Comparison of ENCODE assay signal across 8 cellular contexts in the genomic region with DNA sequence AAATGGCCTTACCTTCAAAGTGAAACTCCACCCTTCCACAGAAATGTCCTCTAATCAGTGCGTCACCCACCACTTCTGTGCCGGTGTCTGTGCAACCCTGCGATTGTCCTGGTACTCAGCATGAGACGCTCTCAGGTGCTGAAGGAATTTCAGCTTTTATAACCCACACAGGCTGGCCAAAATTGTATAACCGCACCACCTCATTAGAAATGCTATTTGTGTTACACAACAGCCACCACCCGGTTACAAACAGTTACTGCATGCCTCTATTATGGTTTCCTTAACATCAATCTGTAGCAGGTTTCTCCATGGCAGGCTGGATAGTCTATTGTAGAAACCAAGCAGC. TPM values are rescaled to one million over a fixed set of nuclear protein-coding genes. Genes with fewer than 3 reads are reported as not detected.
A peak's percentile ranks its signal among the peaks of the same experiment; 100 is the strongest.
DNase-seq lines count a peak whose midpoint lies in the region; ATAC-seq and TF ChIP-seq lines count a peak whose summit lies in the region.

No MANE protein-coding gene starts in this region.

- no peaks in the 10 kb centered on the region for H3K9me3 ChIP-seq in mucosa of descending colon

- TF ChIP-seq CTCF in natural killer cell (IDR thresholded peaks at IDR 0.05) (no peak), mucosa of descending colon (IDR thresholded peaks at IDR 0.05) (peak; percentile 30)

- intact Hi-C loops in natural killer cell (cut with micrococcal nuclease) (loop anchor here (10.0 kb wide), 1 partner anchor 345 kb away; no protein-coding TSS in a partner anchor), mucosa of descending colon (cut with DNase I, micrococcal nuclease) (no loop called here)

- no peaks in the 10 kb centered on the region for H3K27me3 Mint-ChIP-seq in natural killer cell (ENCODE audit: low read depth in 2 of 2)
- no peaks in the 10 kb centered on the region for H3K27me3 Mint-ChIP-seq in natural killer cell treated with Interleukin-12 subunit alpha and Interleukin-12 subunit beta and Interleukin-15 and Interleukin-18, amount 100 ng/mL, for 72 hours
- no peaks in the 10 kb centered on the region for H3K27me3 Mint-ChIP-seq in T-helper 1 cell treated with Interleukin-12 subunit alpha and Interleukin-12 subunit beta and Interleukin-4 antibody, amounts not matched to agents 30 μg/mL and 1 μg/mL, for 36 hours (ENCODE audit: low read depth)

- peak; percentile 55 to 66 (median 59) for ATAC-seq in natural killer cell
- ATAC-seq in natural killer cell treated with Interleukin-12 subunit alpha and Interleukin-12 subunit beta and Interleukin-15 and Interleukin-18, amount 100 ng/mL, for 72 hours = no peak
- peak; percentile 57 for ATAC-seq in HG02973 (IDR thresholded peaks at IDR 0.05; ENCODE audit: unreplicated experiment)
- peak; percentile 84 for ATAC-seq in mucosa of descending colon

- H3K36me3 ChIP-seq in mucosa of descending colon (ENCODE audit: low read depth) = no peaks in the 10 kb centered on the region

- H3K9me3 Mint-ChIP-seq in natural killer cell = no peaks in the 10 kb centered on the region
- no peaks in the 10 kb centered on the region for H3K9me3 Mint-ChIP-seq in natural killer cell treated with Interleukin-12 subunit alpha and Interleukin-12 subunit beta and Interleukin-15 and Interleukin-18, amount 100 ng/mL, for 72 hours
- peaks cover 5% of the 10 kb centered on the region for H3K9me3 Mint-ChIP-seq in T-helper 1 cell treated with Interleukin-12 subunit alpha and Interleukin-12 subunit beta and Interleukin-4 antibody, amounts not matched to agents 30 μg/mL and 1 μg/mL, for 36 hours

- DNase-seq in natural killer cell (no peak), mucosa of descending colon (peak in 1 of 3 donors; percentile 53), NCI-H1417 treated with DMSO at 0.1 percent for 48 hours (lab: John Stamatoyannopoulos, UW) (no peak)
- DNase-seq in natural killer cell treated with Interleukin-12 subunit alpha and Interleukin-12 subunit beta and Interleukin-15 and Interleukin-18, amount 100 ng/mL, for 72 hours (ENCODE audit: low spot score) = no peak
- peak; percentile 14 for DNase-seq in effector CD4-positive, alpha-beta T cell
- DNase-seq in activated CD8-positive, alpha-beta memory T cell treated with anti-CD3 and anti-CD28 coated beads, Interleukin-2, amount 50 U/mL, for 4 hours = no peak

- no peak overlapping the region for H3K4me3 Mint-ChIP-seq in natural killer cell
- no peak overlapping the region for H3K4me3 Mint-ChIP-seq in natural killer cell treated with Interleukin-12 subunit alpha and Interleukin-12 subunit beta and Interleukin-15 and Interleukin-18, amount 100 ng/mL, for 72 hours
- peak overlapping the region; percentile 3 for H3K4me3 Mint-ChIP-seq in T-helper 1 cell treated with Interleukin-12 subunit alpha and Interleukin-12 subunit beta and Interleukin-4 antibody, amounts not matched to agents 30 μg/mL and 1 μg/mL, for 36 hours

- H3K4me3 ChIP-seq in mucosa of descending colon = no peak overlapping the region

- peaks cover 16 to 23% of the 10 kb centered on the region in 2 donors for H3K4me1 Mint-ChIP-seq in natural killer cell
- peaks cover 15 to 20% of the 10 kb centered on the region in 2 donors for H3K4me1 Mint-ChIP-seq in natural killer cell treated with Interleukin-12 subunit alpha and Interleukin-12 subunit beta and Interleukin-15 and Interleukin-18, amount 100 ng/mL, for 72 hours (ENCODE audit: low read depth in 2 of 2)
- H3K4me1 Mint-ChIP-seq in T-helper 1 cell treated with Interleukin-12 subunit alpha and Interleukin-12 subunit beta and Interleukin-4 antibody, amounts not matched to agents 30 μg/mL and 1 μg/mL, for 36 hours (ENCODE audit: low read depth) = peaks cover 28% of the 10 kb centered on the region

- H3K27ac Mint-ChIP-seq in natural killer cell = peak overlapping the region in 1 of 2 donors; percentile 63
- H3K27ac Mint-ChIP-seq in natural killer cell treated with Interleukin-12 subunit alpha and Interleukin-12 subunit beta and Interleukin-15 and Interleukin-18, amount 100 ng/mL, for 72 hours = peak overlapping the region in 1 of 2 donors; percentile 0
- no peak overlapping the region for H3K27ac Mint-ChIP-seq in T-helper 1 cell treated with Interleukin-12 subunit alpha and Interleukin-12 subunit beta and Interleukin-4 antibody, amounts not matched to agents 30 μg/mL and 1 μg/mL, for 36 hours

- H3K4me1 ChIP-seq in mucosa of descending colon (ENCODE audit: low read depth) = no peaks in the 10 kb centered on the region

- H3K36me3 Mint-ChIP-seq in natural killer cell = no peaks in the 10 kb centered on the region
- peaks cover 5% of the 10 kb centered on the region for H3K36me3 Mint-ChIP-seq in natural killer cell treated with Interleukin-12 subunit alpha and Interleukin-12 subunit beta and Interleukin-15 and Interleukin-18, amount 100 ng/mL, for 72 hours
- H3K36me3 Mint-ChIP-seq in T-helper 1 cell treated with Interleukin-12 subunit alpha and Interleukin-12 subunit beta and Interleukin-4 antibody, amounts not matched to agents 30 μg/mL and 1 μg/mL, for 36 hours (ENCODE audit: low read depth) = peaks cover 8% of the 10 kb centered on the region

RNA-seq across cellular contexts. Expression of gene SLC23A2, which starts 51.5 kb away (rescaled TPM):
- total RNA-seq in natural killer cell = 10 to 100 TPM; 21.8 to 31.5 (median 26.0) TPM
- total RNA-seq in natural killer cell treated with Interleukin-12 subunit alpha and Interleukin-12 subunit beta and Interleukin-15 and Interleukin-18, amount 100 ng/mL, for 72 hours = 10 to 100 TPM; 18.6 to 32.9 TPM
- total RNA-seq in mucosa of descending colon = 10 to 100 TPM in 1 of 3 donors, 1 to 10 TPM in 2; 9.1 to 15.4 (median 9.4) TPM

Comparison
In these comparisons a context has a peak if more than half of its experiments do, and no peak if none do; other contexts are left out.
1. ATAC-seq: peak in natural killer cell (3 of 3), HG02973 (single experiment) and mucosa of descending colon (single experiment); none in natural killer cell treated with Interleukin-12 subunit alpha and Interleukin-12 subunit beta and Interleukin-15 and Interleukin-18, amount 100 ng/mL, for 72 hours (0 of 2).